1 cellular context compared by ENCODE assay signal in the genomic region with DNA sequence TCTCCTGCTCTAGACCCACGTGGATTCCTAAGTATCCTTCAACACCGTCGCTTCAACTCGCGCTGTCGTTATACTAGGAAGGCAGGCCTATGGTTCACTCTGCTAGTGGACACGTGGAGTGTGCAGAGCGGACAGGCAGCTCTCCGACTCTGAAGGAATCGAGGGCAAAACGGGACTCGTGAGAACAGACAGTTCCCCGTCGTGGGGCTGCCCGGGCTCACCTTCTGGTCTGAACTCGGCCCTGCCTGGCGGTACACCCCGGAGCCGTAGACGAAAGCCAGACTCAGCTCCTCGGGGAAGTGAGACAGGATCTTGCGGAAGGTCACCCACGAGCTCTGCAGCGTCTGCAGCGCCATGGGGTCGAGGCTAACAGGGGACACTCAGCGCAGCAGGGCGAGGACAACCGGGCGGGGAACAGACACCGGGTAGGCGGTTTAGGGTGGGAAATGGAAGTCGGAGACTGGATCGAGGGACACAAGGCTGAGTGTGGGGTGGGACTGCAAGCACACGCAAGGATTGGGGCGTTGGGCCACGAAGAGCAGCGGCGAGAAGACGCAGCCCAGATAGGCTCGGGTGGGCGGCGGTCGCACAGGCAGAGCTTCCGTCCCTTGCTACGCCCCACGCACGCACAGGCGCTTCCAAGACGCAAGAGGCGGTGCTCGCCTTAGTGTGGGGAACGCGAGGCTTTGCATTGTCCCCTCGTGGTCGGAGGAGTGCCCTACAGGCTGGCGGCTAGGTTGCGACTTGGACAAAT.
A peak's percentile ranks its signal among the peaks of the same experiment; 100 is the strongest.
TF ChIP-seq lines count a peak whose summit lies in the region.

A gene with protein sequence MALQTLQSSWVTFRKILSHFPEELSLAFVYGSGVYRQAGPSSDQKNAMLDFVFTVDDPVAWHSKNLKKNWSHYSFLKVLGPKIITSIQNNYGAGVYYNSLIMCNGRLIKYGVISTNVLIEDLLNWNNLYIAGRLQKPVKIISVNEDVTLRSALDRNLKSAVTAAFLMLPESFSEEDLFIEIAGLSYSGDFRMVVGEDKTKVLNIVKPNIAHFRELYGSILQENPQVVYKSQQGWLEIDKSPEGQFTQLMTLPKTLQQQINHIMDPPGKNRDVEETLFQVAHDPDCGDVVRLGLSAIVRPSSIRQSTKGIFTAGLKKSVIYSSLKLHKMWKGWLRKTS (minus strand): TSS at position 605 of the 754 bp plus-strand sequence. CDS start 249 bp downstream, at position 356.

TF ChIP-seq in GM12878, 131 proteins besides CTCF, POLR2A, EP300 and RAD21 (continued from another document and continues in another):
- TF ChIP-seq, protein P1, sequence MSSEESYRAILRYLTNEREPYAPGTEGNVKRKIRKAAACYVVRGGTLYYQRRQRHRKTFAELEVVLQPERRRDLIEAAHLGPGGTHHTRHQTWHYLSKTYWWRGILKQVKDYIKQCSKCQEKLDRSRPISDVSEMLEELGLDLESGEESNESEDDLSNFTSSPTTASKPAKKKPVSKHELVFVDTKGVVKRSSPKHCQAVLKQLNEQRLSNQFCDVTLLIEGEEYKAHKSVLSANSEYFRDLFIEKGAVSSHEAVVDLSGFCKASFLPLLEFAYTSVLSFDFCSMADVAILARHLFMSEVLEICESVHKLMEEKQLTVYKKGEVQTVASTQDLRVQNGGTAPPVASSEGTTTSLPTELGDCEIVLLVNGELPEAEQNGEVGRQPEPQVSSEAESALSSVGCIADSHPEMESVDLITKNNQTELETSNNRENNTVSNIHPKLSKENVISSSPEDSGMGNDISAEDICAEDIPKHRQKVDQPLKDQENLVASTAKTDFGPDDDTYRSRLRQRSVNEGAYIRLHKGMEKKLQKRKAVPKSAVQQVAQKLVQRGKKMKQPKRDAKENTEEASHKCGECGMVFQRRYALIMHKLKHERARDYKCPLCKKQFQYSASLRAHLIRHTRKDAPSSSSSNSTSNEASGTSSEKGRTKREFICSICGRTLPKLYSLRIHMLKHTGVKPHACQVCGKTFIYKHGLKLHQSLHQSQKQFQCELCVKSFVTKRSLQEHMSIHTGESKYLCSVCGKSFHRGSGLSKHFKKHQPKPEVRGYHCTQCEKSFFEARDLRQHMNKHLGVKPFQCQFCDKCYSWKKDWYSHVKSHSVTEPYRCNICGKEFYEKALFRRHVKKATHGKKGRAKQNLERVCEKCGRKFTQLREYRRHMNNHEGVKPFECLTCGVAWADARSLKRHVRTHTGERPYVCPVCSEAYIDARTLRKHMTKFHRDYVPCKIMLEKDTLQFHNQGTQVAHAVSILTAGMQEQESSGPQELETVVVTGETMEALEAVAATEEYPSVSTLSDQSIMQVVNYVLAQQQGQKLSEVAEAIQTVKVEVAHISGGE (CRISPR knock-in tag; IDR thresholded peaks at IDR 0.05): no peak
- TF ChIP-seq, protein P2, sequence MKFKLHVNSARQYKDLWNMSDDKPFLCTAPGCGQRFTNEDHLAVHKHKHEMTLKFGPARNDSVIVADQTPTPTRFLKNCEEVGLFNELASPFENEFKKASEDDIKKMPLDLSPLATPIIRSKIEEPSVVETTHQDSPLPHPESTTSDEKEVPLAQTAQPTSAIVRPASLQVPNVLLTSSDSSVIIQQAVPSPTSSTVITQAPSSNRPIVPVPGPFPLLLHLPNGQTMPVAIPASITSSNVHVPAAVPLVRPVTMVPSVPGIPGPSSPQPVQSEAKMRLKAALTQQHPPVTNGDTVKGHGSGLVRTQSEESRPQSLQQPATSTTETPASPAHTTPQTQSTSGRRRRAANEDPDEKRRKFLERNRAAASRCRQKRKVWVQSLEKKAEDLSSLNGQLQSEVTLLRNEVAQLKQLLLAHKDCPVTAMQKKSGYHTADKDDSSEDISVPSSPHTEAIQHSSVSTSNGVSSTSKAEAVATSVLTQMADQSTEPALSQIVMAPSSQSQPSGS (IDR thresholded peaks at IDR 0.05; ENCODE audit: low read length): no peak
- TF ChIP-seq ATF3 (IDR thresholded peaks at IDR 0.05; ENCODE audit: borderline replicate concordance, extremely low read depth, low read depth, low read length) (0 out of 2 replicates have a peak, but pooled peaks have one; percentile 0), MTA3 (IDR thresholded peaks at IDR 0.05; ENCODE audit: borderline replicate concordance, low read length) (no peak), SPI1 (IDR thresholded peaks at IDR 0.05; ENCODE audit: borderline replicate concordance, insufficient read depth, low read depth, low read length) (no peak), LARP7 (IDR thresholded peaks at IDR 0.05) (peak; percentile 58; the same call in 1 of the 2 replicates), ELK1 (IDR thresholded peaks at IDR 0.05; ENCODE audit: low read depth, low read length) (peak; percentile 37; the same call in 1 of the 2 replicates), NFXL1 (IDR thresholded peaks at IDR 0.05; ENCODE audit: borderline replicate concordance) (no peak), KAT2A (conservative IDR thresholded peaks at IDR 0.05; ENCODE audit: control insufficient read depth, low read depth, low read length) (no peak), SRF (IDR thresholded peaks at IDR 0.05; ENCODE audit: low read depth in 2 of 2, low read length in 2 of 2) (no peak), MXI1 (IDR thresholded peaks at IDR 0.05; ENCODE audit: low read depth, low read length) (peak; percentile 67), IKZF2 (IDR thresholded peaks at IDR 0.05) (no peak), SMAD5 (IDR thresholded peaks at IDR 0.05; ENCODE audit: low read depth) (peak; percentile 89), ASH2L (IDR thresholded peaks at IDR 0.05; ENCODE audit: borderline replicate concordance, low read depth) (no peak), ZNF217 (IDR thresholded peaks at IDR 0.05) (no peak), NFIC (IDR thresholded peaks at IDR 0.05; ENCODE audit: low read depth, low read length) (no peak), SMC3 (IDR thresholded peaks at IDR 0.05; ENCODE audit: borderline replicate concordance, low read length) (peak; percentile 33), RUNX3 (IDR thresholded peaks at IDR 0.05; ENCODE audit: low read length) (peak; percentile 63), KLF5 (IDR thresholded peaks at IDR 0.05; ENCODE audit: partially characterized antibody) (peak; percentile 52), IKZF1 (conservative IDR thresholded peaks at IDR 0.05) (peak; percentile 83), FOXK2 (IDR thresholded peaks at IDR 0.05) (no peak), KDM1A (IDR thresholded peaks at IDR 0.05; ENCODE audit: borderline replicate concordance) (no peak), ESRRA (IDR thresholded peaks at IDR 0.05; ENCODE audit: low read length) (no peak), SREBF1 (IDR thresholded peaks at IDR 0.05; ENCODE audit: low read length) (no peak), FOXM1 (IDR thresholded peaks at IDR 0.05; ENCODE audit: low read depth, low read length) (no peak), CBX3 (IDR thresholded peaks at IDR 0.05; ENCODE audit: borderline replicate concordance, low read depth) (no peak), ZZZ3 (IDR thresholded peaks at IDR 0.05; ENCODE audit: control insufficient read depth, insufficient read length, low read depth) (no peak), ATF7 (IDR thresholded peaks at IDR 0.05; ENCODE audit: low read depth) (no peak), MYC (IDR thresholded peaks at IDR 0.05; ENCODE audit: insufficient read depth, insufficient read length, insufficient replicate concordance, low read length, severe bottlenecking) (no peak), NBN (IDR thresholded peaks at IDR 0.05) (peak; percentile 85), E2F8 (IDR thresholded peaks at IDR 0.05; ENCODE audit: low read depth, partially characterized antibody) (no peak), ETV6 (conservative IDR thresholded peaks at IDR 0.05 in 1 of 2, IDR thresholded peaks at IDR 0.05 in 1 of 2; ENCODE audit: borderline replicate concordance in 1 of 2, low read depth in 1 of 2) (no peak; a peak in 1 of 4 replicates)
- TF ChIP-seq, protein P3, sequence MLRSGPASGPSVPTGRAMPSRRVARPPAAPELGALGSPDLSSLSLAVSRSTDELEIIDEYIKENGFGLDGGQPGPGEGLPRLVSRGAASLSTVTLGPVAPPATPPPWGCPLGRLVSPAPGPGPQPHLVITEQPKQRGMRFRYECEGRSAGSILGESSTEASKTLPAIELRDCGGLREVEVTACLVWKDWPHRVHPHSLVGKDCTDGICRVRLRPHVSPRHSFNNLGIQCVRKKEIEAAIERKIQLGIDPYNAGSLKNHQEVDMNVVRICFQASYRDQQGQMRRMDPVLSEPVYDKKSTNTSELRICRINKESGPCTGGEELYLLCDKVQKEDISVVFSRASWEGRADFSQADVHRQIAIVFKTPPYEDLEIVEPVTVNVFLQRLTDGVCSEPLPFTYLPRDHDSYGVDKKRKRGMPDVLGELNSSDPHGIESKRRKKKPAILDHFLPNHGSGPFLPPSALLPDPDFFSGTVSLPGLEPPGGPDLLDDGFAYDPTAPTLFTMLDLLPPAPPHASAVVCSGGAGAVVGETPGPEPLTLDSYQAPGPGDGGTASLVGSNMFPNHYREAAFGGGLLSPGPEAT (IDR thresholded peaks at IDR 0.05; ENCODE audit: low read depth): peak; percentile 36
- TF ChIP-seq, protein P4, sequence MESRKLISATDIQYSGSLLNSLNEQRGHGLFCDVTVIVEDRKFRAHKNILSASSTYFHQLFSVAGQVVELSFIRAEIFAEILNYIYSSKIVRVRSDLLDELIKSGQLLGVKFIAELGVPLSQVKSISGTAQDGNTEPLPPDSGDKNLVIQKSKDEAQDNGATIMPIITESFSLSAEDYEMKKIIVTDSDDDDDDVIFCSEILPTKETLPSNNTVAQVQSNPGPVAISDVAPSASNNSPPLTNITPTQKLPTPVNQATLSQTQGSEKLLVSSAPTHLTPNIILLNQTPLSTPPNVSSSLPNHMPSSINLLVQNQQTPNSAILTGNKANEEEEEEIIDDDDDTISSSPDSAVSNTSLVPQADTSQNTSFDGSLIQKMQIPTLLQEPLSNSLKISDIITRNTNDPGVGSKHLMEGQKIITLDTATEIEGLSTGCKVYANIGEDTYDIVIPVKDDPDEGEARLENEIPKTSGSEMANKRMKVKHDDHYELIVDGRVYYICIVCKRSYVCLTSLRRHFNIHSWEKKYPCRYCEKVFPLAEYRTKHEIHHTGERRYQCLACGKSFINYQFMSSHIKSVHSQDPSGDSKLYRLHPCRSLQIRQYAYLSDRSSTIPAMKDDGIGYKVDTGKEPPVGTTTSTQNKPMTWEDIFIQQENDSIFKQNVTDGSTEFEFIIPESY (IDR thresholded peaks at IDR 0.05): no peak
- TF ChIP-seq, protein P5, sequence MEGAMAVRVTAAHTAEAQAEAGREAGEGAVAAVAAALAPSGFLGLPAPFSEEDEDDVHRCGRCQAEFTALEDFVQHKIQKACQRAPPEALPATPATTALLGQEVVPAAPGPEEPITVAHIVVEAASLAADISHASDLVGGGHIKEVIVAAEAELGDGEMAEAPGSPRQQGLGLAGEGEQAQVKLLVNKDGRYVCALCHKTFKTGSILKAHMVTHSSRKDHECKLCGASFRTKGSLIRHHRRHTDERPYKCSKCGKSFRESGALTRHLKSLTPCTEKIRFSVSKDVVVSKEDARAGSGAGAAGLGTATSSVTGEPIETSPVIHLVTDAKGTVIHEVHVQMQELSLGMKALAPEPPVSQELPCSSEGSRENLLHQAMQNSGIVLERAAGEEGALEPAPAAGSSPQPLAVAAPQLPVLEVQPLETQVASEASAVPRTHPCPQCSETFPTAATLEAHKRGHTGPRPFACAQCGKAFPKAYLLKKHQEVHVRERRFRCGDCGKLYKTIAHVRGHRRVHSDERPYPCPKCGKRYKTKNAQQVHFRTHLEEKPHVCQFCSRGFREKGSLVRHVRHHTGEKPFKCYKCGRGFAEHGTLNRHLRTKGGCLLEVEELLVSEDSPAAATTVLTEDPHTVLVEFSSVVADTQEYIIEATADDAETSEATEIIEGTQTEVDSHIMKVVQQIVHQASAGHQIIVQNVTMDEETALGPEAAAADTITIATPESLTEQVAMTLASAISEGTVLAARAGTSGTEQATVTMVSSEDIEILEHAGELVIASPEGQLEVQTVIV (IDR thresholded peaks at IDR 0.05; ENCODE audit: borderline replicate concordance, partially characterized antibody): no peak
- TF ChIP-seq, protein P6, sequence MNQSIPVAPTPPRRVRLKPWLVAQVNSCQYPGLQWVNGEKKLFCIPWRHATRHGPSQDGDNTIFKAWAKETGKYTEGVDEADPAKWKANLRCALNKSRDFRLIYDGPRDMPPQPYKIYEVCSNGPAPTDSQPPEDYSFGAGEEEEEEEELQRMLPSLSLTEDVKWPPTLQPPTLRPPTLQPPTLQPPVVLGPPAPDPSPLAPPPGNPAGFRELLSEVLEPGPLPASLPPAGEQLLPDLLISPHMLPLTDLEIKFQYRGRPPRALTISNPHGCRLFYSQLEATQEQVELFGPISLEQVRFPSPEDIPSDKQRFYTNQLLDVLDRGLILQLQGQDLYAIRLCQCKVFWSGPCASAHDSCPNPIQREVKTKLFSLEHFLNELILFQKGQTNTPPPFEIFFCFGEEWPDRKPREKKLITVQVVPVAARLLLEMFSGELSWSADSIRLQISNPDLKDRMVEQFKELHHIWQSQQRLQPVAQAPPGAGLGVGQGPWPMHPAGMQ (IDR thresholded peaks at IDR 0.05; ENCODE audit: borderline replicate concordance): no peak
